Comparison of ENCODE assay signal across 10 cellular contexts in genomic region chr21:43331962-43332458, GRCh38.
A peak's percentile ranks its signal among the peaks of the same experiment; 100 is the strongest.
DNase-seq lines count a peak whose midpoint lies in the region; ATAC-seq and TF ChIP-seq lines count a peak whose summit lies in the region.
"Had no signal": no experiment of that assay in that cellular context is flagged by ENCODE, and none has a peak within 500 bp of the region (broad histone marks: within the 10 kb centered on the region; RNA-seq: fewer than 3 reads in every experiment).

No MANE protein-coding gene starts in this region.

- H3K27me3 Mint-ChIP-seq in H9 (ENCODE audit: low read depth): peaks cover 13% of the 10 kb centered on the region
- H3K27me3 Mint-ChIP-seq: activated T-helper 17 cell treated with anti-CD3 and anti-CD28 coated beads, Interleukin-2, amount 50 U/mL, for 72 hours had no signal

- no peak overlapping the region for H2BK20ac ChIP-seq in H9 (ENCODE audit: low read depth, low read length, poor library complexity, severe bottlenecking)

- no peaks in the 10 kb centered on the region for H3K79me1 ChIP-seq in H9 (ENCODE audit: insufficient read depth, low read depth, low read length, poor library complexity, severe bottlenecking)

- no peak overlapping the region for H3K4me3 Mint-ChIP-seq in H9
- H3K4me3 Mint-ChIP-seq: activated T-helper 17 cell treated with anti-CD3 and anti-CD28 coated beads, Interleukin-2, amount 50 U/mL, for 72 hours had no signal

- WGBS in H9 (ENCODE audit: extremely low coverage, insufficient read length, low lambda C conversion rate): no CpG with 5 or more reads among the region's 14 CpGs
- WGBS in gastroesophageal sphincter (ENCODE audit: low coverage in 1 of 2), 2 donors: 80 to 82% methylated on average over 2 to 5 of the region's 14 CpGs

- H3K4ac ChIP-seq in H9 (ENCODE audit: low read depth, low read length): no peak overlapping the region

- no peak overlapping the region for H2BK120ac ChIP-seq in H9 (ENCODE audit: low read depth, low read length, poor library complexity, severe bottlenecking)

- no peak overlapping the region for H4K91ac ChIP-seq in H9 (ENCODE audit: insufficient read length, low read depth, low read length)

- no peak for TF ChIP-seq EP300 in gastroesophageal sphincter (IDR thresholded peaks at IDR 0.05)

- H3K27ac ChIP-seq in brain microvascular endothelial cell (peak overlapping the region; percentile 96), H9 (ENCODE audit: insufficient read length, low read depth, low read length) (no peak overlapping the region), gastroesophageal sphincter (no peak overlapping the region)

- peak; percentile 27 for DNase-seq in HT1080 (ENCODE audit: low read depth)
- DNase-seq in brain microvascular endothelial cell: peak; percentile 99
- peak; percentile 78 for DNase-seq in islet precursor cell
- DNase-seq in smooth muscle cell of the brain vasculature (ENCODE audit: low read depth, low spot score): peak; percentile 86
- DNase-seq in H9: no peak
- DNase-seq in NCI-H524 treated with DMSO at 0.1 percent for 48 hours (lab: John Stamatoyannopoulos, UW): no peak
- DNase-seq in activated T-cell treated with anti-CD3 and anti-CD28 coated beads, Interleukin-2, amount 50 U/mL, for 48 hours: no peak

- H3K4me3 ChIP-seq in brain microvascular endothelial cell (ENCODE audit: low read depth, low read length): no peak overlapping the region
- H3K4me3 ChIP-seq in gastroesophageal sphincter: no peak overlapping the region
- H3K4me3 ChIP-seq: lung had no signal

- H2BK15ac ChIP-seq in H9 (ENCODE audit: low read depth, low read length): no peak overlapping the region

- H3K9me3 ChIP-seq in H9 (ENCODE audit: control insufficient read depth, low read depth, low read length) (no peaks in the 10 kb centered on the region), gastroesophageal sphincter (no peaks in the 10 kb centered on the region)

- no peak overlapping the region for H2AFZ ChIP-seq in H9 (ENCODE audit: low read length)

- TF ChIP-seq POLR2A in gastroesophageal sphincter (IDR thresholded peaks at IDR 0.05): no peak

- no peaks in the 10 kb centered on the region for H3K79me2 ChIP-seq in H9 (ENCODE audit: insufficient read depth, low read length)

- in situ Hi-C loops in brain microvascular endothelial cell (cut with HindIII; ENCODE audit: low pct_ligation_motif_present, low sequenced_read_pairs): no loop called here

- H3K23ac ChIP-seq in H9 (ENCODE audit: insufficient read length, low read depth, low read length): no peak overlapping the region

- H3K4me1 ChIP-seq in H9 (ENCODE audit: insufficient read depth, low read length) (no peaks in the 10 kb centered on the region; the same call in 1 of the 2 replicates), gastroesophageal sphincter (peaks cover 0 to 21% (median 11%) of the 10 kb centered on the region in 3 donors)

- H3K27me3 ChIP-seq in brain microvascular endothelial cell (replicated peaks): no peaks in the 10 kb centered on the region
- no peaks in the 10 kb centered on the region for H3K27me3 ChIP-seq in H9 (ENCODE audit: insufficient read depth, low read length)
- H3K27me3 ChIP-seq in gastroesophageal sphincter: no peaks in the 10 kb centered on the region

- peaks cover 0 to 20% (median 7%) of the 10 kb centered on the region in 3 experiments; a peak in 5 of 7 replicates for H3K36me3 Mint-ChIP-seq in H9 (ENCODE audit: insufficient read depth in 1 of 3, low read depth in 3 of 3)

- H2AK5ac ChIP-seq in H9 (ENCODE audit: insufficient read length, low read length): no peak overlapping the region

- peak overlapping the region in 1 of 3 experiments; percentile 35; a peak in 2 of 7 replicates for H3K27ac Mint-ChIP-seq in H9
- H3K27ac Mint-ChIP-seq: activated T-helper 17 cell treated with anti-CD3 and anti-CD28 coated beads, Interleukin-2, amount 50 U/mL, for 72 hours had no signal

- no peak overlapping the region for H3K4me2 ChIP-seq in H9 (ENCODE audit: insufficient read depth, insufficient read length, low read length)

- no peak overlapping the region for H3T11ph ChIP-seq in H9 (ENCODE audit: low read length)

- ATAC-seq in gastroesophageal sphincter: no peak
- ATAC-seq: activated T-helper 17 cell treated with anti-CD3 and anti-CD28 coated beads, Interleukin-2, amount 50 U/mL, for 72 hours had no signal

- TF ChIP-seq CTCF in brain microvascular endothelial cell (IDR thresholded peaks at IDR 0.05; ENCODE audit: low read depth, low read length, missing control alignments) (no peak), H9 (conservative IDR thresholded peaks at IDR 0.05) (no peak), gastroesophageal sphincter (IDR thresholded peaks at IDR 0.05) (no peak)

- H4K8ac ChIP-seq in H9 (replicated peaks; ENCODE audit: insufficient read length, low read depth, low read length): no peak overlapping the region

- H3K18ac ChIP-seq in H9 (ENCODE audit: insufficient read length, low read depth, low read length): no peak overlapping the region

- H3K36me3 ChIP-seq in brain microvascular endothelial cell (replicated peaks) (no peaks in the 10 kb centered on the region), gastroesophageal sphincter (no peaks in the 10 kb centered on the region)

- H3K4me1 Mint-ChIP-seq in H9: peaks cover 22 to 29% of the 10 kb centered on the region in 2 experiments
- H3K4me1 Mint-ChIP-seq: activated T-helper 17 cell treated with anti-CD3 and anti-CD28 coated beads, Interleukin-2, amount 50 U/mL, for 72 hours had no signal

- no peak overlapping the region for H3K14ac ChIP-seq in H9 (ENCODE audit: insufficient read depth, low read length)

- H3K9me3 Mint-ChIP-seq in H9: peaks cover 17 to 19% of the 10 kb centered on the region in 2 experiments; a peak in 4 of 5 replicates
- H3K9me3 Mint-ChIP-seq: activated T-helper 17 cell treated with anti-CD3 and anti-CD28 coated beads, Interleukin-2, amount 50 U/mL, for 72 hours had no signal

- no peak overlapping the region for H4K5ac ChIP-seq in H9 (ENCODE audit: insufficient read length, low read depth, low read length)

- peaks cover 2% of the 10 kb centered on the region for H4K20me1 ChIP-seq in H9 (ENCODE audit: control insufficient read depth, insufficient read depth, insufficient read length)

- H2BK5ac ChIP-seq in H9 (ENCODE audit: insufficient read length, low read length): no peak overlapping the region

- H2BK12ac ChIP-seq in H9 (ENCODE audit: insufficient read length, low read depth, low read length): no peak overlapping the region

- no peak overlapping the region for H3K9ac ChIP-seq in H9 (ENCODE audit: extremely low read depth, insufficient read length, low read length)

- H3K56ac ChIP-seq in H9 (ENCODE audit: insufficient read length, low read depth, low read length): no peak overlapping the region

- H3K23me2 ChIP-seq in H9 (ENCODE audit: insufficient read length, low read depth, low read length, poor library complexity, severe bottlenecking): no peaks in the 10 kb centered on the region

Comparison
In these comparisons a context has a peak if more than half of its experiments do, and no peak if none do; other contexts are left out.
1. DNase-seq: peak in HT1080 (single experiment), brain microvascular endothelial cell (single experiment), islet precursor cell (single experiment) and smooth muscle cell of the brain vasculature (single experiment); none in H9 (single experiment), NCI-H524 treated with DMSO at 0.1 percent for 48 hours (single experiment) and activated T-cell treated with anti-CD3 and anti-CD28 coated beads, Interleukin-2, amount 50 U/mL, for 48 hours (0 of 2).